11 cellular contexts compared by ENCODE assay signal in the genomic region with DNA sequence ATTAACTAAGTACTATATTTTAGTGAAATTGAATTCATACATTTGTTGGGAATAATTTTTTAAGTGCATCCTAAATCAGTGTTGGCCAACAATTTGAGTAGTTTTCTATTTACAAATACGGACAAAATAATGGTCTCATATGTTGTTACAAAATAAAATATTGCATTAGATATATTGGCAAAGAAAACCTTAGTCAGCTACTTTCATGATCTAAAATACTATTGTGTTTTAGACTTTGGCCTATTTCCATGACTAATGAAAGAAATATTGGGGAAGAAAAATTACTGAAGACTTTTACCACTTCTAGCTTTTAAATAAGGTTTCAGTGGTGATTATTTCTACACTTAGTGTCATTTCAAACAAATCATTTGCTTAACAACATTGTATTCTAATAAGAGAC.
"Had no signal": no experiment of that assay in that cellular context is flagged by ENCODE, and none has a peak within 500 bp of the region (broad histone marks: within the 10 kb centered on the region; RNA-seq: fewer than 3 reads in every experiment).

No MANE protein-coding gene starts in this region.

- DNase-seq: GM23248, GOT3, H7, H9, HCEC 1CT, HFFc6 had no signal

- H3K4me1 ChIP-seq: HAP-1 had no signal

- H3K9ac ChIP-seq: GM23248 had no signal

- H3K27ac ChIP-seq: GM23248 had no signal

- FAIRE-seq: H1, H54 had no signal

- H3K4me2 ChIP-seq: GM23338 had no signal

- H2AFZ ChIP-seq: GM23248, GM23338 had no signal

- H3K9me3 ChIP-seq: HAP-1 had no signal

- ATAC-seq: GM23338, HCT116 had no signal

- H3K4me3 ChIP-seq: GM23248, GM23338, HAP-1 had no signal

- H3K36me3 ChIP-seq: HAP-1 had no signal
